Comparison of ENCODE assay signal across 24 cellular contexts in genomic region chr17:2440930-2441329, GRCh38.
"Had no signal": no experiment of that assay in that cellular context is flagged by ENCODE, and none has a peak within 500 bp of the region (broad histone marks: within the 10 kb centered on the region; RNA-seq: fewer than 3 reads in every experiment).

No MANE protein-coding gene starts in this region.

- DNase-seq: IMR-90, Kasumi-1, MM.1S, NCI-H1092 treated with DMSO at 0.1 percent for 48 hours, NCI-H1436, NCI-H187, NCI-H2029, NCI-H2081 treated with DMSO at 0.1 percent for 48 hours, NCI-H2171, NCI-H226, NCI-H446, NCI-H510A, NCI-H524 treated with DMSO at 0.1 percent for 48 hours, NCI-H69, NCI-H774, Right ventricle myocardium superior, RPMI8226, SIG-M5, SW 1271 had no signal

- FAIRE-seq: HepG2, RCC 7860 had no signal

- H3K27me3 ChIP-seq: SJSA1 had no signal

- H3K9ac ChIP-seq: KMS-11 had no signal

- H3K9me3 ChIP-seq: SJSA1 had no signal

- H3K4me2 ChIP-seq: KMS-11 had no signal

- H3K4me1 ChIP-seq: SJSA1 had no signal

- H3K4me3 ChIP-seq: SJSA1, SK-N-MC had no signal

- H3K27ac ChIP-seq: KMS-11, SJSA1, SK-N-MC had no signal

- ATAC-seq: HepG2 had no signal
